ENCODE assay signal across 1 cellular context in genomic region chr19:16383584-16384161, GRCh38.
TF ChIP-seq lines count a peak whose summit lies in the region.

No MANE protein-coding gene starts in this region.

TF ChIP-seq in SK-N-SH treated with all-trans-retinoic acid at 6 μM for 48 hours, 23 proteins besides CTCF, POLR2A, EP300 and RAD21 (continued from another document):
- TF ChIP-seq TSHZ2 (CRISPR knock-in tag; IDR thresholded peaks at IDR 0.05) (no peak), PATZ1 (CRISPR knock-in tag; IDR thresholded peaks at IDR 0.05; ENCODE audit: borderline replicate concordance) (no peak), ARNTL (CRISPR knock-in tag; IDR thresholded peaks at IDR 0.05; ENCODE audit: borderline replicate concordance, low read depth) (no peak), OSR1 (CRISPR knock-in tag; IDR thresholded peaks at IDR 0.05) (no peak), ISL1 (CRISPR knock-in tag; IDR thresholded peaks at IDR 0.05) (no peak), ZC3H10 (CRISPR knock-in tag; IDR thresholded peaks at IDR 0.05) (no peak), BACH2 (CRISPR knock-in tag; IDR thresholded peaks at IDR 0.05; ENCODE audit: borderline replicate concordance) (no peak), ZFP3 (CRISPR knock-in tag; IDR thresholded peaks at IDR 0.05) (no peak), TOX (CRISPR knock-in tag; IDR thresholded peaks at IDR 0.05; ENCODE audit: borderline replicate concordance) (no peak), CSDC2 (CRISPR knock-in tag; IDR thresholded peaks at IDR 0.05) (no peak), ZNF70 (CRISPR knock-in tag; IDR thresholded peaks at IDR 0.05) (no peak)
